Comparison of ENCODE assay signal across 8 cellular contexts in the genomic region with DNA sequence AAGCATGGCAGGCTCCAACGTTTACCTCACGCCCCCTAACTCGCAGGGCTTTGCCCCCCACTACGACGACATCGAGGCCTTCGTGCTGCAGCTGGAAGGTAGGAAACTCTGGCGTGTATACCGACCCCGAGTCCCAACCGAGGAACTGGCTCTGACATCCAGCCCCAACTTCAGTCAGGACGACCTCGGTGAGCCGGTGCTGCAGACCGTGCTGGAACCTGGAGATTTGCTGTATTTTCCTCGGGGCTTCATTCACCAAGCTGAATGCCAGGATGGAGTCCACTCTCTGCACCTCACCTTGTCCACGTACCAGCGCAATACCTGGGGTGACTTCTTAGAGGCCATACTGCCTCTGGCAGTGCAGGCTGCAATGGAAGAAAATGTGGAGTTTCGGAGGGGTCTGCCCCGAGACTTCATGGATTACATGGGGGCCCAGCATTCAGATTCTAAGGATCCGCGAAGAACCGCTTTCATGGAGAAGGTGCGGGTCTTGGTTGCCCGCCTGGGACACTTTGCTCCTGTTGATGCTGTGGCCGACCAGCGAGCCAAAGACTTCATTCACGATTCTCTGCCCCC. TPM values are rescaled to one million over a fixed set of nuclear protein-coding genes. Genes with fewer than 3 reads are reported as not detected.
DNase-seq lines count a peak whose midpoint lies in the region; ATAC-seq and TF ChIP-seq lines count a peak whose summit lies in the region.

No MANE protein-coding gene starts in this region.

- TF ChIP-seq CTCF in breast epithelium (IDR thresholded peaks at IDR 0.05) = no peak
- no peak for TF ChIP-seq CTCF in mucosa of descending colon (IDR thresholded peaks at IDR 0.05)

- H3K4me1 ChIP-seq in breast epithelium (peaks cover 4 to 5% of the 10 kb centered on the region in 2 donors), mucosa of descending colon (ENCODE audit: low read depth) (peaks cover 24% of the 10 kb centered on the region), aorta (ENCODE audit: control insufficient read depth in 1 of 2, insufficient read depth in 2 of 2, low read length in 2 of 2) (peaks cover 0 to 2% of the 10 kb centered on the region in 2 donors)

- H3K27ac Mint-ChIP-seq in stimulated activated naive CD8-positive, alpha-beta T cell treated with anti-CD3 and anti-CD28 coated beads, Interleukin-15, Interleukin-2, amounts not matched to agents 100 ng/mL and 50 ng/mL, for 24 hours = peak overlapping the region; percentile 45

- ATAC-seq in stimulated activated naive CD8-positive, alpha-beta T cell treated with anti-CD3 and anti-CD28 coated beads, Interleukin-15, Interleukin-2, amounts not matched to agents 100 U/mL and 50 U/mL, for 24 hours = no peak
- ATAC-seq in mucosa of descending colon = no peak
- ATAC-seq in aorta (ENCODE audit: low FRiP score) = no peak
- ATAC-seq in GM19328 (IDR thresholded peaks at IDR 0.05; ENCODE audit: unreplicated experiment) = no peak

- H3K27me3 ChIP-seq in breast epithelium (no peaks in the 10 kb centered on the region), aorta (ENCODE audit: control insufficient read depth in 1 of 2, insufficient read depth in 2 of 2, low read length in 1 of 2) (no peaks in the 10 kb centered on the region)

- peaks cover 54% of the 10 kb centered on the region for H3K4me1 Mint-ChIP-seq in stimulated activated naive CD8-positive, alpha-beta T cell treated with anti-CD3 and anti-CD28 coated beads, Interleukin-15, Interleukin-2, amounts not matched to agents 100 ng/mL and 50 ng/mL, for 24 hours (ENCODE audit: low read depth)

- intact Hi-C loops in breast epithelium (cut with DNase I; ENCODE audit: low total_unique reads) (no loop called here), mucosa of descending colon (cut with DNase I, micrococcal nuclease) (loop anchor here in 1 of 2 donors (10.0 kb wide), 1 partner anchor 143 kb away; no protein-coding TSS in a partner anchor), aorta (cut with DNase I) (no loop called here)

- no peaks in the 10 kb centered on the region for H3K36me3 ChIP-seq in breast epithelium
- no peaks in the 10 kb centered on the region for H3K36me3 ChIP-seq in mucosa of descending colon (ENCODE audit: low read depth)
- no peaks in the 10 kb centered on the region for H3K36me3 ChIP-seq in aorta (ENCODE audit: control insufficient read depth in 1 of 2, insufficient read depth in 2 of 2, low read length in 1 of 2)

- H3K4me3 Mint-ChIP-seq in stimulated activated naive CD8-positive, alpha-beta T cell treated with anti-CD3 and anti-CD28 coated beads, Interleukin-15, Interleukin-2, amounts not matched to agents 100 ng/mL and 50 ng/mL, for 24 hours = peak overlapping the region; percentile 86

- H3K27ac ChIP-seq in breast epithelium (peak overlapping the region in 1 of 2 donors; percentile 93), aorta (ENCODE audit: low read depth in 1 of 2, low read length in 2 of 2) (no peak overlapping the region)

- no peaks in the 10 kb centered on the region for H3K9me3 Mint-ChIP-seq in stimulated activated naive CD8-positive, alpha-beta T cell treated with anti-CD3 and anti-CD28 coated beads, Interleukin-15, Interleukin-2, amounts not matched to agents 100 ng/mL and 50 ng/mL, for 24 hours

- H3K36me3 Mint-ChIP-seq in stimulated activated naive CD8-positive, alpha-beta T cell treated with anti-CD3 and anti-CD28 coated beads, Interleukin-15, Interleukin-2, amounts not matched to agents 100 ng/mL and 50 ng/mL, for 24 hours (ENCODE audit: low read depth) = peaks cover 45% of the 10 kb centered on the region

- H3K4me3 ChIP-seq in breast epithelium (peak overlapping the region; percentile 58 to 99 (median 83)), mucosa of descending colon (peak overlapping the region; percentile 65), aorta (ENCODE audit: low read length in 2 of 2) (peak overlapping the region; percentile 22 to 57)

- WGBS in aorta, 2 donors = 43 to 47% methylated on average over 28 of the region's 28 CpGs

- H3K27me3 Mint-ChIP-seq in stimulated activated naive CD8-positive, alpha-beta T cell treated with anti-CD3 and anti-CD28 coated beads, Interleukin-15, Interleukin-2, amounts not matched to agents 100 ng/mL and 50 ng/mL, for 24 hours = no peaks in the 10 kb centered on the region

- H3K9me3 ChIP-seq in breast epithelium (no peaks in the 10 kb centered on the region), mucosa of descending colon (no peaks in the 10 kb centered on the region), aorta (ENCODE audit: control insufficient read depth, low read length) (no peaks in the 10 kb centered on the region)

- TF ChIP-seq POLR2A in breast epithelium (IDR thresholded peaks at IDR 0.05) = no peak

- DNase-seq in stimulated activated naive CD8-positive, alpha-beta T cell treated with anti-CD3 and anti-CD28 coated beads, Interleukin-15, Interleukin-2, amounts not matched to agents 100 U/mL and 50 U/mL, for 24 hours = no peak
- DNase-seq in breast epithelium (ENCODE audit: low spot score in 2 of 2) (no peak), mucosa of descending colon (no peak), aorta (peak in 1 of 2 donors; percentile 48), NCI-H1105 treated with DMSO at 0.1 percent for 48 hours (lab: John Stamatoyannopoulos, UW) (no peak), OCI-M2 (lab: John Stamatoyannopoulos, UW; ENCODE audit: unreplicated experiment) (no peak)

RNA-seq across cellular contexts. Expression of gene RIOX1, which starts 1.3 kb away (rescaled TPM):
- total RNA-seq in breast epithelium = 10 to 100 TPM; 10.9 to 20.5 (median 18.0) TPM
- total RNA-seq in mucosa of descending colon = 10 to 100 TPM in 2 of 3 donors, 1 to 10 TPM in 1; 7.9 to 11.7 (median 10.1) TPM
- 1 to 10 TPM; 7.1 to 9.2 TPM for total RNA-seq in aorta
- polyA plus RNA-seq in aorta = 1 to 10 TPM; 2.5 to 4.0 TPM

RNA-seq across cellular contexts. Expression of gene NUMB, which starts 33.7 kb away (rescaled TPM):
- 10 to 100 TPM; 49.6 to 84.0 (median 61.6) TPM for total RNA-seq in breast epithelium
- total RNA-seq in mucosa of descending colon = 100 to 1,000 TPM in 2 of 3 donors, 10 to 100 TPM in 1; 98.5 to 115 (median 112) TPM
- total RNA-seq in aorta = 10 to 100 TPM; 67.5 to 99.3 TPM
- polyA plus RNA-seq in aorta = 10 to 100 TPM; 27.2 to 33.7 TPM

RNA-seq across cellular contexts. Expression of gene ACOT1, which starts 44.9 kb away (rescaled TPM):
- total RNA-seq in breast epithelium (10 to 100 TPM in 2 of 3 donors, 1 to 10 TPM in 1; 3.7 to 10.9 (median 10.5) TPM), mucosa of descending colon (1 to 10 TPM; 6.6 to 8.7 (median 8.3) TPM), aorta (1 to 10 TPM; 4.6 to 9.0 TPM)
- polyA plus RNA-seq in aorta = 1 to 10 TPM; 5.2 to 5.4 TPM
